ENCODE assay signal across 1 cellular context in the genomic region with DNA sequence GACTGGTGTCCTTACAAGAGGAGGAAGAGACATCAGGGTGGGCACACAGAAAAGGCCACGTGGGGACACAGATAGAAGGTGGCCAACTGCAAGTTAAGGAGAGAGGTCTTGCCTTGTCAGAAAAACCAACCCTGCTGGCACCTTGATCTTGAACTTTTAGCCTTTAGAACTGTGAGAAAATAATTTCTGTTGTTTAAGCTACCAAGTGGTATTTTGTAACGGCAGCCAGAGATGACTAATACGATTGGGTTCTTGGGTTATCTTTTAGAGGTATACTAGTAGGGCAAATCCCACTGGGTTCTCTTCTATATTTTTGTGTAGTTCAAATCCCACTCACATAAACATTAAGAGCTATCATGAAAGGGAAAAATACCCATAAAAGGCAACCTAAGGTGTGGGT.
TF ChIP-seq lines count a peak whose summit lies in the region.

No MANE protein-coding gene starts in this region.

TF ChIP-seq in H1, 55 proteins besides CTCF, POLR2A, EP300 and RAD21:
- TF ChIP-seq POU5F1 (IDR thresholded peaks at IDR 0.05; ENCODE audit: low read depth, low read length), result no peak
- TF ChIP-seq SP1 (IDR thresholded peaks at IDR 0.05; ENCODE audit: low read depth, low read length), result no peak
- TF ChIP-seq TAF1 (IDR thresholded peaks at IDR 0.05; ENCODE audit: low read depth, low read length), result no peak
- TF ChIP-seq BCL11A (IDR thresholded peaks at IDR 0.05; ENCODE audit: low read depth in 2 of 2, low read length in 2 of 2), result no peak
- TF ChIP-seq, protein P1, sequence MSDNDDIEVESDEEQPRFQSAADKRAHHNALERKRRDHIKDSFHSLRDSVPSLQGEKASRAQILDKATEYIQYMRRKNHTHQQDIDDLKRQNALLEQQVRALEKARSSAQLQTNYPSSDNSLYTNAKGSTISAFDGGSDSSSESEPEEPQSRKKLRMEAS (IDR thresholded peaks at IDR 0.05), result no peak
- TF ChIP-seq TCF12 (IDR thresholded peaks at IDR 0.05; ENCODE audit: low read depth, low read length), result no peak
- no peak for TF ChIP-seq USF2 (IDR thresholded peaks at IDR 0.05; ENCODE audit: low read length)
- no peak for TF ChIP-seq TEAD4 (IDR thresholded peaks at IDR 0.05; ENCODE audit: low read depth, low read length)
- TF ChIP-seq RNF2 (IDR thresholded peaks at IDR 0.05; ENCODE audit: borderline replicate concordance, low read depth, low read length, missing control alignments, poor library complexity, severe bottlenecking), result no peak
- no peak for TF ChIP-seq KDM4A (IDR thresholded peaks at IDR 0.05; ENCODE audit: low read depth, low read length, severe bottlenecking)
- no peak for TF ChIP-seq TBP (IDR thresholded peaks at IDR 0.05; ENCODE audit: low read depth, low read length)
- TF ChIP-seq MAFK (IDR thresholded peaks at IDR 0.05; ENCODE audit: low read depth, low read length), result no peak
- TF ChIP-seq HDAC2 (IDR thresholded peaks at IDR 0.05; ENCODE audit: borderline replicate concordance in 1 of 2, low read depth in 2 of 2, low read length in 2 of 2), result no peak
- TF ChIP-seq ASH2L (IDR thresholded peaks at IDR 0.05; ENCODE audit: low read length), result no peak
- no peak for TF ChIP-seq BACH1 (IDR thresholded peaks at IDR 0.05; ENCODE audit: low read length)
- no peak for TF ChIP-seq NRF1 (IDR thresholded peaks at IDR 0.05; ENCODE audit: low read depth, low read length)
- no peak for TF ChIP-seq CHD2 (IDR thresholded peaks at IDR 0.05; ENCODE audit: low read length)
- TF ChIP-seq ATF3 (IDR thresholded peaks at IDR 0.05; ENCODE audit: insufficient read depth, low read depth, low read length), result no peak
TF ChIP-seq in H1: peak in this region for 0.
